In genomic region chr13:109682534-109683244, GRCh38 we compare ENCODE assay signal across 35 cellular contexts.
"Had no signal": no experiment of that assay in that cellular context is flagged by ENCODE, and none has a peak within 500 bp of the region (broad histone marks: within the 10 kb centered on the region; RNA-seq: fewer than 3 reads in every experiment).

No MANE protein-coding gene starts in this region.

- H3K4me3 ChIP-seq: adrenal gland, body of pancreas, breast epithelium had no signal

- ATAC-seq: activated CD8-positive, alpha-beta memory T cell treated with anti-CD3 and anti-CD28 coated beads, Interleukin-2, amount 10 ng/mL, durations not matched to agents 7 days and 5 days; activated CD8-positive, alpha-beta T cell treated with anti-CD3 and anti-CD28 coated beads, Interleukin-2, amount 10 ng/mL, durations not matched to agents 7 days and 5 days; activated naive CD4-positive, alpha-beta T cell treated with anti-CD3 and anti-CD28 coated beads, Interleukin-2, amount 50 U/mL, for 72 hours; body of pancreas; WTC11 had no signal

- H3K4me3 Mint-ChIP-seq: activated CD4-positive, alpha-beta memory T cell treated with anti-CD3 and anti-CD28 coated beads, Interleukin-2, amount 10 ng/mL, durations not matched to agents 7 days and 5 days; activated CD4-positive, alpha-beta T cell treated with anti-CD3 and anti-CD28 coated beads, Interleukin-2, amount 10 ng/mL, durations not matched to agents 7 days and 5 days; activated CD8-positive, alpha-beta memory T cell treated with anti-CD3 and anti-CD28 coated beads, Interleukin-2, amount 10 ng/mL, durations not matched to agents 7 days and 5 days; activated CD8-positive, alpha-beta T cell treated with anti-CD3 and anti-CD28 coated beads, Interleukin-2, amount 10 ng/mL, durations not matched to agents 7 days and 5 days; activated naive CD4-positive, alpha-beta T cell treated with anti-CD3 and anti-CD28 coated beads, Interleukin-2, amount 10 ng/mL, durations not matched to agents 7 days and 5 days; activated naive CD8-positive, alpha-beta T cell treated with anti-CD3 and anti-CD28 coated beads for 36 hours; activated T-cell treated with anti-CD3 and anti-CD28 coated beads, Interleukin-2, amount 50 U/mL, for 24 hours; T-helper 1 cell treated with Interleukin-12 subunit alpha and Interleukin-12 subunit beta and Interleukin-4 antibody, amounts not matched to agents 30 μg/mL and 1 μg/mL, for 36 hours; T-helper 2 cell treated with Interferon-gamma antibody and Interleukin-4, amounts not matched to agents 5 μg/mL and 100 μg/mL, for 36 hours; WTC11 had no signal

- FAIRE-seq: astrocyte, TTC549 had no signal

- H3K4me1 Mint-ChIP-seq: activated CD4-positive, alpha-beta memory T cell treated with anti-CD3 and anti-CD28 coated beads, Interleukin-2, amount 10 ng/mL, durations not matched to agents 7 days and 5 days; activated CD4-positive, alpha-beta T cell treated with anti-CD3 and anti-CD28 coated beads, Interleukin-2, amount 10 ng/mL, durations not matched to agents 7 days and 5 days; activated CD8-positive, alpha-beta memory T cell treated with anti-CD3 and anti-CD28 coated beads, Interleukin-2, amount 10 ng/mL, durations not matched to agents 7 days and 5 days; activated naive CD4-positive, alpha-beta T cell treated with anti-CD3 and anti-CD28 coated beads, Interleukin-2, amount 10 ng/mL, durations not matched to agents 7 days and 5 days; activated naive CD8-positive, alpha-beta T cell treated with anti-CD3 and anti-CD28 coated beads for 36 hours had no signal

- H3K27me3 ChIP-seq: adrenal gland, body of pancreas, brain microvascular endothelial cell, breast epithelium had no signal

- H3K36me3 ChIP-seq: adrenal gland, brain microvascular endothelial cell, breast epithelium, WERI-Rb-1 had no signal

- DNase-seq: activated CD4-positive, alpha-beta memory T cell treated with anti-CD3 and anti-CD28 coated beads, Interleukin-2, amount 10 ng/mL, durations not matched to agents 7 days and 5 days; activated CD4-positive, alpha-beta T cell treated with anti-CD3 and anti-CD28 coated beads for 1 hour; activated CD4-positive, alpha-beta T cell treated with anti-CD3 and anti-CD28 coated beads for 4 hours; activated CD4-positive, alpha-beta T cell treated with anti-CD3 and anti-CD28 coated beads, Interleukin-2, amount 10 ng/mL, durations not matched to agents 7 days and 5 days; activated CD4-positive, alpha-beta T cell treated with anti-CD3 and anti-CD28 coated beads, Interleukin-2, amount 50 U/mL, for 48 hours; activated CD4-positive, CD25-positive, alpha-beta regulatory T cell; activated CD8-positive, alpha-beta memory T cell treated with anti-CD3 and anti-CD28 coated beads for 24 hours; activated CD8-positive, alpha-beta memory T cell treated with anti-CD3 and anti-CD28 coated beads, Interleukin-2, amount 10 ng/mL, durations not matched to agents 7 days and 5 days; activated CD8-positive, alpha-beta memory T cell treated with anti-CD3 and anti-CD28 coated beads, Interleukin-2, amount 50 U/mL, for 48 hours; activated CD8-positive, alpha-beta T cell treated with anti-CD3 and anti-CD28 coated beads, Interleukin-2, amount 10 ng/mL, durations not matched to agents 7 days and 5 days; activated effector memory CD4-positive, alpha-beta T cell treated with Interleukin-2 at 50 U/mL for 16 hours; activated gamma-delta T cell; activated naive CD4-positive, alpha-beta T cell treated with anti-CD3 and anti-CD28 coated beads, Interleukin-2, amount 10 ng/mL, durations not matched to agents 7 days and 5 days; activated naive CD4-positive, alpha-beta T cell treated with Interleukin-2 at 50 U/mL for 16 hours; activated naive CD8-positive, alpha-beta T cell treated with anti-CD3 and anti-CD28 coated beads for 36 hours; activated T-cell treated with anti-CD3 and anti-CD28 coated beads, Interleukin-2, amount 50 U/mL, for 24 hours; activated T-cell treated with anti-CD3 and anti-CD28 coated beads, Interleukin-2, amount 50 U/mL, for 48 hours; adrenal gland; amniotic stem cell; aorta; body of pancreas; brain microvascular endothelial cell; central memory CD4-positive, alpha-beta T cell; T-helper 1 cell; T-helper 2 cell; T-helper 9 cell; WERI-Rb-1 had no signal

- H3K9me3 Mint-ChIP-seq: activated CD4-positive, alpha-beta memory T cell treated with anti-CD3 and anti-CD28 coated beads, Interleukin-2, amount 10 ng/mL, durations not matched to agents 7 days and 5 days; activated CD4-positive, alpha-beta T cell treated with anti-CD3 and anti-CD28 coated beads, Interleukin-2, amount 10 ng/mL, durations not matched to agents 7 days and 5 days; activated naive CD4-positive, alpha-beta T cell treated with anti-CD3 and anti-CD28 coated beads, Interleukin-2, amount 10 ng/mL, durations not matched to agents 7 days and 5 days; activated naive CD4-positive, alpha-beta T cell treated with anti-CD3 and anti-CD28 coated beads, Interleukin-2, amount 50 U/mL, for 72 hours; activated naive CD8-positive, alpha-beta T cell treated with anti-CD3 and anti-CD28 coated beads for 36 hours; activated T-cell treated with anti-CD3 and anti-CD28 coated beads, Interleukin-2, amount 50 U/mL, for 24 hours; activated T-helper 2 cell treated with anti-CD3 and anti-CD28 coated beads, Interferon-gamma antibody, Interleukin-2, Interleukin-4, amounts not matched to agents 10 μg/mL and 5 μg/mL and 100 μg/mL, durations not matched to agents 14 hours and 24 hours and 36 hours; T-helper 1 cell treated with Interleukin-12 subunit alpha and Interleukin-12 subunit beta and Interleukin-4 antibody, amounts not matched to agents 30 μg/mL and 1 μg/mL, for 36 hours; T-helper 2 cell treated with Interferon-gamma antibody and Interleukin-4, amounts not matched to agents 5 μg/mL and 100 μg/mL, for 36 hours; WTC11 had no signal

- H3K27ac Mint-ChIP-seq: activated CD4-positive, alpha-beta memory T cell treated with anti-CD3 and anti-CD28 coated beads, Interleukin-2, amount 10 ng/mL, durations not matched to agents 7 days and 5 days; activated CD4-positive, alpha-beta T cell treated with anti-CD3 and anti-CD28 coated beads, Interleukin-2, amount 10 ng/mL, durations not matched to agents 7 days and 5 days; activated CD8-positive, alpha-beta memory T cell treated with anti-CD3 and anti-CD28 coated beads, Interleukin-2, amount 10 ng/mL, durations not matched to agents 7 days and 5 days; activated CD8-positive, alpha-beta T cell treated with anti-CD3 and anti-CD28 coated beads, Interleukin-2, amount 10 ng/mL, durations not matched to agents 7 days and 5 days; activated naive CD4-positive, alpha-beta T cell treated with anti-CD3 and anti-CD28 coated beads, Interleukin-2, amount 10 ng/mL, durations not matched to agents 7 days and 5 days; activated naive CD4-positive, alpha-beta T cell treated with anti-CD3 and anti-CD28 coated beads, Interleukin-2, amount 50 U/mL, for 72 hours; activated naive CD8-positive, alpha-beta T cell treated with anti-CD3 and anti-CD28 coated beads for 36 hours; activated T-cell treated with anti-CD3 and anti-CD28 coated beads, Interleukin-2, amount 50 U/mL, for 24 hours; activated T-helper 2 cell treated with anti-CD3 and anti-CD28 coated beads, Interferon-gamma antibody, Interleukin-2, Interleukin-4, amounts not matched to agents 10 μg/mL and 5 μg/mL and 100 μg/mL, durations not matched to agents 14 hours and 24 hours and 36 hours; T-helper 1 cell treated with Interleukin-12 subunit alpha and Interleukin-12 subunit beta and Interleukin-4 antibody, amounts not matched to agents 30 μg/mL and 1 μg/mL, for 36 hours; T-helper 2 cell treated with Interferon-gamma antibody and Interleukin-4, amounts not matched to agents 5 μg/mL and 100 μg/mL, for 36 hours; WTC11 had no signal

- H3K9me3 ChIP-seq: adrenal gland, body of pancreas, breast epithelium had no signal

- H3K36me3 Mint-ChIP-seq: activated CD8-positive, alpha-beta memory T cell treated with anti-CD3 and anti-CD28 coated beads, Interleukin-2, amount 10 ng/mL, durations not matched to agents 7 days and 5 days; activated naive CD4-positive, alpha-beta T cell treated with anti-CD3 and anti-CD28 coated beads, Interleukin-2, amount 10 ng/mL, durations not matched to agents 7 days and 5 days; activated naive CD4-positive, alpha-beta T cell treated with anti-CD3 and anti-CD28 coated beads, Interleukin-2, amount 50 U/mL, for 72 hours; activated naive CD8-positive, alpha-beta T cell treated with anti-CD3 and anti-CD28 coated beads for 36 hours; WTC11 had no signal

- H3K27ac ChIP-seq: adrenal gland, body of pancreas, brain microvascular endothelial cell, breast epithelium, WERI-Rb-1 had no signal
